ENCODE assay signal across 8 cellular contexts in the genomic region with DNA sequence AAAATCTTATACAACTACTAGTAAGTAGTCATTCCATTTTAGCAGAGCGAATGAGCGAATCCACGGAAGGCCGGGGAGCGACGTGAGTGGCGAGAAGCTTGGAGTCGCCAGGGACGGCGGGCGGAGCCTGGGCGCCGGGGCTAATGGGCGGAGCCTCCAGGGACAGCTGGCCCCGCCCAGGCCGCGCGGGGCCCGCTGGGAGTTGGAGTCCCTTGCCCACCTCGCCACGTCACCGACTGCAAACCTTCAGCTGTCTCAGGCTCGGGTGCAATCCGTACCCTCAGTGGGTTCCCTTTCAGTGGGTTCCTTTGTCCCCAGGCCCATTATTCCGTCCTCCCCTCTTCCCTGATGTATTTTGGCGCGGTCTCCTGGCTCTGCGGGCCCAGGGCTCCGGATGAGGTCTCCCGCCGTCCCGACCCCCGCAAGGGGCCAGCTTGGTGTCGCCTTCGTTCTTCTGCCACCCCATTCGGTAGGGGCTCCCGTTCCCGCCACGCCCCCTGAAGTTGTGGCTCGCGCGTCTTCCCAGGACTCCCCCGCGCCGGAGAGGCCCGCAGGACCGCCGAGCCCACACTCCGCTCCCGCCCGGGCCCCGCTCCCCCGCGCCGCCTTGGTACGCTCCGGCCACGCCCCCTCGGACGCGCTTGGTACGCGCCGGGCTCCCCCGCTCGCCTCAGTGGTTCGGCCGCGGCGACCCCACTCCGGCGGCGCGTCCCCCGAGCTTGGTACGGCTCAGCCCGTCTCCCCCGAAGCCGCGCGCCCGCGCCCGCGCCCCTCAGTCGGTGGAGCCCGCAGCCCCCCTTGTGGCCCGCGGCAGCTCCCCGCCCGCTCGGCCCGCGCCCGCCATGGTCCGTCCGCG. TPM values are rescaled to one million over a fixed set of nuclear protein-coding genes. Genes with fewer than 3 reads are reported as not detected.
DNase-seq lines count a peak whose midpoint lies in the region; ATAC-seq and TF ChIP-seq lines count a peak whose summit lies in the region.

Gene PTOV1, plus strand, starts transcription at position 673 of the 856 bp plus-strand sequence.

- peaks cover 47% of the 10 kb centered on the region for H3K4me1 Mint-ChIP-seq in chondrocyte (ENCODE audit: low read depth)

- DNase-seq in AG09319 (ENCODE audit: extremely low read depth, low read depth), result peak; percentile 78
- DNase-seq in NCI-H510A (lab: John Stamatoyannopoulos, UW), result peak; percentile 86
- DNase-seq in activated CD4-positive, alpha-beta T cell treated with anti-CD3 and anti-CD28 coated beads for 24 hours (ENCODE audit: low read depth in 2 of 2), result peak; percentile 76 to 81
- DNase-seq in chondrocyte (ENCODE audit: low spot score), result peak; percentile 96
- DNase-seq in kidney tubule cell (ENCODE audit: low spot score), result peak; percentile 91
- DNase-seq in stimulated activated CD4-positive, alpha-beta T cell treated with anti-CD3 and anti-CD28 coated beads, Interleukin-1b, Interleukin-23, amount 100 ng/mL, for 1 hour (ENCODE audit: low read depth in 2 of 2), result peak; percentile 72 to 83

- no peaks in the 10 kb centered on the region for H3K27me3 Mint-ChIP-seq in chondrocyte (ENCODE audit: low read depth)

- peak; percentile 79 for ATAC-seq in HG03432 (IDR thresholded peaks at IDR 0.05; ENCODE audit: unreplicated experiment)

- H3K4me3 Mint-ChIP-seq in chondrocyte (ENCODE audit: unreplicated experiment), result peak within 1 kb of the TSS; percentile 81

- peak within 1 kb of the TSS; percentile 98 for H3K27ac Mint-ChIP-seq in chondrocyte (ENCODE audit: unreplicated experiment)

- peaks cover 8% of the 10 kb centered on the region for H3K36me3 Mint-ChIP-seq in chondrocyte (ENCODE audit: low read depth)

- H3K9me3 Mint-ChIP-seq in chondrocyte (ENCODE audit: low read depth), result peaks cover 9% of the 10 kb centered on the region

- TF ChIP-seq CTCF in AG09319 (IDR thresholded peaks at IDR 0.05; ENCODE audit: low read depth, low read length) (no peak), chondrocyte (IDR thresholded peaks at IDR 0.05) (no peak)

- peak; percentile 66 for TF ChIP-seq POLR2A in GM19099 (IDR thresholded peaks at IDR 0.05; ENCODE audit: extremely low read depth, insufficient read length, low read depth)

RNA-seq across cellular contexts. Expression of gene PTOV1, which starts in this region (rescaled TPM):
- total RNA-seq in chondrocyte, result 168 to 229 TPM (median 170 TPM) in 3 replicates

Comparison
In these comparisons a context has a peak if more than half of its experiments do, and no peak if none do; other contexts are left out.
1. Peak in every context shown above with its lines: DNase-seq and ATAC-seq.